Comparison of ENCODE assay signal across 11 cellular contexts in the genomic region with DNA sequence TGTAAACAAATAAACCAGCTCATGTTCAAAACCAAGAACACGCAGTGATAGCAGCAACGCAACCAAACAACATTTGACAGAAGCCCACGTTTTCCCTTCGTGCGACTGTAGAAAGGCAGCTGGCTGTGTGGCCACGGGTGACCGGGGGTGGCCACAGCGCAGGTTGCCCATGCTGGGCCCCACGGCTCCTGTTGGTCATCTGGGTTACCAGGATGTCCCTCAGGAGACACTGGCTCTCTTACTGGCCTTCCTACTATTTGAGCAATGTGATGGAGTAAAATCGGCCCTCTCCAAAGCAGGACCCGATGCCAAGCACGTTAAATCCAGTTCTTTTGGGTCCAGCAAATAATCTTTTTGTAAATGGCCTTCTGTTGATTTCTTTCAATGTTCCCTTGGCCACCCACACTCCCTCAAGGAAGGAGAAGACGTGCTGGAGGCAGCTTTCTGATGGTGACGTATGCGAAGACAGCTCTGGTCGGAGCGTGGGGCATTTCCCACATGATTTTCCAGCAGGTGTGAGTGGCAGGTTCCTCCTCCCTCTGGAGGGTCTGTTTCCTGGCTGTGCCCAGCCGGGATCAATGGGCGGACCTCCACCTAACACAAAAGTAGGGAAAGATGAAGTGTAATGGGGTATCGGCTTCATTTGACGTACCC.
A peak's percentile ranks its signal among the peaks of the same experiment; 100 is the strongest.
DNase-seq lines count a peak whose midpoint lies in the region; ATAC-seq and TF ChIP-seq lines count a peak whose summit lies in the region.
"Had no signal": no experiment of that assay in that cellular context is flagged by ENCODE, and none has a peak within 500 bp of the region (broad histone marks: within the 10 kb centered on the region; RNA-seq: fewer than 3 reads in every experiment).

No MANE protein-coding gene starts in this region.

- H3K4me3 Mint-ChIP-seq in activated T-cell treated with anti-CD3 and anti-CD28 coated beads, Interleukin-2, amount 50 U/mL, for 24 hours = no peak overlapping the region
- H3K4me3 Mint-ChIP-seq in activated naive CD8-positive, alpha-beta T cell treated with anti-CD3 and anti-CD28 coated beads, Interleukin-2, amount 10 ng/mL, durations not matched to agents 7 days and 5 days = peak overlapping the region; percentile 68
- H3K4me3 Mint-ChIP-seq: activated B cell treated with CpG ODN at 0.5 μM for 24 hours had no signal

- H3K27me3 Mint-ChIP-seq in activated T-cell treated with anti-CD3 and anti-CD28 coated beads, Interleukin-2, amount 50 U/mL, for 24 hours = no peaks in the 10 kb centered on the region
- no peaks in the 10 kb centered on the region for H3K27me3 Mint-ChIP-seq in activated naive CD8-positive, alpha-beta T cell treated with anti-CD3 and anti-CD28 coated beads, Interleukin-2, amount 10 ng/mL, durations not matched to agents 7 days and 5 days
- H3K27me3 Mint-ChIP-seq: activated B cell treated with CpG ODN at 0.5 μM for 24 hours had no signal

- no peak overlapping the region for H3K4me2 ChIP-seq in osteoblast (ENCODE audit: insufficient read depth, low read length)

- H3K9me3 Mint-ChIP-seq in activated T-cell treated with anti-CD3 and anti-CD28 coated beads, Interleukin-2, amount 50 U/mL, for 24 hours = no peaks in the 10 kb centered on the region
- H3K9me3 Mint-ChIP-seq in activated naive CD8-positive, alpha-beta T cell treated with anti-CD3 and anti-CD28 coated beads, Interleukin-2, amount 10 ng/mL, durations not matched to agents 7 days and 5 days = no peaks in the 10 kb centered on the region
- H3K9me3 Mint-ChIP-seq: activated B cell treated with CpG ODN at 0.5 μM for 24 hours had no signal

- POLR2A ChIA-PET in activated naive CD8-positive, alpha-beta T cell treated with anti-CD3 and anti-CD28 coated beads, Interleukin-2, amount 10 ng/mL, durations not matched to agents 7 days and 5 days (lab: Charles Lee) = interaction anchor here (1.2 to 2.8 kb wide), 9 partner anchors 9 to 67 kb away, joined by 3 to 46 read pairs (median 9); no protein-coding TSS in a partner anchor

- peak overlapping the region; percentile 89 for H3K27ac ChIP-seq in KOPT-K1 (ENCODE audit: low read depth, low read length, poor library complexity, severe bottlenecking)
- no peak overlapping the region for H3K27ac ChIP-seq in osteoblast (ENCODE audit: low read depth, low read length)

- H2AFZ ChIP-seq in osteoblast (ENCODE audit: low read length) = no peak overlapping the region

- H3K36me3 Mint-ChIP-seq in activated T-cell treated with anti-CD3 and anti-CD28 coated beads, Interleukin-2, amount 50 U/mL, for 24 hours (ENCODE audit: low read depth) = peaks cover 83% of the 10 kb centered on the region
- peaks cover 39% of the 10 kb centered on the region for H3K36me3 Mint-ChIP-seq in activated naive CD8-positive, alpha-beta T cell treated with anti-CD3 and anti-CD28 coated beads, Interleukin-2, amount 10 ng/mL, durations not matched to agents 7 days and 5 days

- no peaks in the 10 kb centered on the region for H3K9me3 ChIP-seq in KOPT-K1 (ENCODE audit: insufficient read depth, low read length, poor library complexity, severe bottlenecking)
- no peaks in the 10 kb centered on the region for H3K9me3 ChIP-seq in osteoblast (ENCODE audit: low read depth, low read length)

- H3K79me2 ChIP-seq in osteoblast (ENCODE audit: insufficient read depth, low read length) = no peaks in the 10 kb centered on the region

- H3K36me3 ChIP-seq in KOPT-K1 (ENCODE audit: insufficient read depth, low read length) (peaks cover 77% of the 10 kb centered on the region), osteoblast (ENCODE audit: insufficient read depth, low read length) (peaks cover 4% of the 10 kb centered on the region)

- no peak overlapping the region for H3K4me3 ChIP-seq in osteoblast (ENCODE audit: insufficient read depth, low read length)

- H4K20me1 ChIP-seq in osteoblast (ENCODE audit: insufficient read depth, low read length) = no peaks in the 10 kb centered on the region

- H3K27ac Mint-ChIP-seq in activated T-cell treated with anti-CD3 and anti-CD28 coated beads, Interleukin-2, amount 50 U/mL, for 24 hours = peak overlapping the region; percentile 89
- H3K27ac Mint-ChIP-seq in activated naive CD8-positive, alpha-beta T cell treated with anti-CD3 and anti-CD28 coated beads, Interleukin-2, amount 10 ng/mL, durations not matched to agents 7 days and 5 days = peak overlapping the region; percentile 87
- H3K27ac Mint-ChIP-seq: activated B cell treated with CpG ODN at 0.5 μM for 24 hours had no signal

- DNase-seq in activated T-cell treated with anti-CD3 and anti-CD28 coated beads, Interleukin-2, amount 50 U/mL, for 24 hours = no peak
- DNase-seq in activated T-cell treated with anti-CD3 and anti-CD28 coated beads, Interleukin-2, amount 50 U/mL, for 48 hours = no peak
- DNase-seq in activated naive CD8-positive, alpha-beta T cell treated with anti-CD3 and anti-CD28 coated beads, Interleukin-2, amount 10 ng/mL, durations not matched to agents 7 days and 5 days = peak; percentile 28
- peak; percentile 71 for DNase-seq in osteoblast (ENCODE audit: insufficient read length, low spot score, missing footprints)
- DNase-seq in superior temporal gyrus (ENCODE audit: extremely low spot score) = no peak
- DNase-seq: activated B cell treated with CpG ODN at 0.5 μM for 24 hours, NCI-H146, NCI-H345 had no signal

- H3K27me3 ChIP-seq in osteoblast (ENCODE audit: insufficient read depth, low read length) = no peaks in the 10 kb centered on the region

- ATAC-seq in activated naive CD8-positive, alpha-beta T cell treated with anti-CD3 and anti-CD28 coated beads, Interleukin-2, amount 10 ng/mL, durations not matched to agents 7 days and 5 days (ENCODE audit: low read depth) = no peak
- no peak for ATAC-seq in GM21723 (IDR thresholded peaks at IDR 0.05; ENCODE audit: unreplicated experiment)
- no peak for ATAC-seq in GM19023 (IDR thresholded peaks at IDR 0.05; ENCODE audit: unreplicated experiment)

- H3K4me1 Mint-ChIP-seq in activated T-cell treated with anti-CD3 and anti-CD28 coated beads, Interleukin-2, amount 50 U/mL, for 24 hours (ENCODE audit: low read depth) = peaks cover 58% of the 10 kb centered on the region
- peaks cover 48% of the 10 kb centered on the region for H3K4me1 Mint-ChIP-seq in activated naive CD8-positive, alpha-beta T cell treated with anti-CD3 and anti-CD28 coated beads, Interleukin-2, amount 10 ng/mL, durations not matched to agents 7 days and 5 days

- H3K4me1 ChIP-seq in osteoblast (ENCODE audit: insufficient read depth, low read length) = peaks cover 15% of the 10 kb centered on the region

- no peak for TF ChIP-seq CTCF in osteoblast (IDR thresholded peaks at IDR 0.05; ENCODE audit: extremely low read depth, low read depth, low read length)

Comparison
In these comparisons a context has a peak if more than half of its experiments do, and no peak if none do; other contexts are left out.
1. DNase-seq: peak in activated naive CD8-positive, alpha-beta T cell treated with anti-CD3 and anti-CD28 coated beads, Interleukin-2, amount 10 ng/mL, durations not matched to agents 7 days and 5 days (single experiment) and osteoblast (single experiment); none in activated T-cell treated with anti-CD3 and anti-CD28 coated beads, Interleukin-2, amount 50 U/mL, for 24 hours (single experiment), activated T-cell treated with anti-CD3 and anti-CD28 coated beads, Interleukin-2, amount 50 U/mL, for 48 hours (0 of 2) and superior temporal gyrus (single experiment).